ENCODE assay signal across 8 cellular contexts in genomic region chrX:73562986-73563739, GRCh38. TPM values are rescaled to one million over a fixed set of nuclear protein-coding genes. Genes with fewer than 3 reads are reported as not detected.
A peak's percentile ranks its signal among the peaks of the same experiment; 100 is the strongest.
DNase-seq lines count a peak whose midpoint lies in the region; ATAC-seq and TF ChIP-seq lines count a peak whose summit lies in the region.

CHIC1 (plus strand) TSS chrX:73563197; CDS start chrX:73563285, 88 bp downstream.

- intact Hi-C loops in activated naive CD4-positive, alpha-beta T cell treated with anti-CD3 and anti-CD28 coated beads for 36 hours (cut with micrococcal nuclease), result loop anchor here (2.0 to 10.0 kb wide), 5 partner anchors 348 to 1052 kb away; partner anchors contain the start of genes NAP1L2 and RLIM

- CTCF ChIA-PET in activated naive CD4-positive, alpha-beta T cell treated with anti-CD3 and anti-CD28 coated beads for 36 hours (lab: Charles Lee), result interaction anchor here (0.6 kb wide), 1 partner anchor 1230 kb away, joined by 3 read pairs; no protein-coding TSS in a partner anchor

- H3K4me1 Mint-ChIP-seq in activated naive CD4-positive, alpha-beta T cell treated with anti-CD3 and anti-CD28 coated beads for 36 hours (ENCODE audit: low read depth), result peaks cover 13% of the 10 kb centered on the region

- peak within 1 kb of the TSS; percentile 93 for H3K27ac Mint-ChIP-seq in activated naive CD4-positive, alpha-beta T cell treated with anti-CD3 and anti-CD28 coated beads for 36 hours

- peak; percentile 52 for ATAC-seq in GM21515 (IDR thresholded peaks at IDR 0.05; ENCODE audit: unreplicated experiment)

- TF ChIP-seq EP300 in Ishikawa (IDR thresholded peaks at IDR 0.05; ENCODE audit: borderline replicate concordance), result no peak

- no peaks in the 10 kb centered on the region for H3K36me3 Mint-ChIP-seq in activated naive CD4-positive, alpha-beta T cell treated with anti-CD3 and anti-CD28 coated beads for 36 hours (ENCODE audit: low read depth)

- no peaks in the 10 kb centered on the region for H3K9me3 Mint-ChIP-seq in activated naive CD4-positive, alpha-beta T cell treated with anti-CD3 and anti-CD28 coated beads for 36 hours

- peak within 1 kb of the TSS; percentile 100 for H3K4me3 Mint-ChIP-seq in activated naive CD4-positive, alpha-beta T cell treated with anti-CD3 and anti-CD28 coated beads for 36 hours

- no peaks in the 10 kb centered on the region for H3K27me3 Mint-ChIP-seq in activated naive CD4-positive, alpha-beta T cell treated with anti-CD3 and anti-CD28 coated beads for 36 hours (ENCODE audit: low read depth)

- DNase-seq in D341Med (ENCODE audit: low spot score), result peak; percentile 83
- DNase-seq in SHP77 (lab: John Stamatoyannopoulos, UW), result peak; percentile 68 to 73
- peak; percentile 75 for DNase-seq in activated naive CD4-positive, alpha-beta T cell treated with anti-CD3 and anti-CD28 coated beads for 36 hours
- DNase-seq in germinal center (ENCODE audit: low spot score), result peak; percentile 66
- peak; percentile 59 for DNase-seq in occipital lobe (lab: John Stamatoyannopoulos, UW)
- DNase-seq in superior temporal gyrus (ENCODE audit: extremely low spot score), result peak; percentile 50

- no peak for TF ChIP-seq RAD21 in Ishikawa (IDR thresholded peaks at IDR 0.05; ENCODE audit: low read depth)

TF ChIP-seq in Ishikawa, 13 proteins besides CTCF, POLR2A, EP300 and RAD21:
- TF ChIP-seq TAF1 (IDR thresholded peaks at IDR 0.05; ENCODE audit: low read depth), result 0 out of 2 replicates have a peak, but pooled peaks have one; percentile 33
- no peak for TF ChIP-seq EGR1 (IDR thresholded peaks at IDR 0.05)
- TF ChIP-seq TEAD4 (IDR thresholded peaks at IDR 0.05), result no peak
- no peak for TF ChIP-seq FOXM1 (IDR thresholded peaks at IDR 0.05; ENCODE audit: borderline replicate concordance, low read depth)
- peak; percentile 95 for TF ChIP-seq USF1 (IDR thresholded peaks at IDR 0.05)
- peak; percentile 74 for TF ChIP-seq MAX (IDR thresholded peaks at IDR 0.05)
- TF ChIP-seq REST (IDR thresholded peaks at IDR 0.05; ENCODE audit: low read depth), result no peak
- no peak for TF ChIP-seq TCF12 (IDR thresholded peaks at IDR 0.05; ENCODE audit: low read depth)
- TF ChIP-seq CREB1 (IDR thresholded peaks at IDR 0.05; ENCODE audit: low read depth), result no peak
- no peak for TF ChIP-seq CEBPB (IDR thresholded peaks at IDR 0.05)
- TF ChIP-seq YY1 (IDR thresholded peaks at IDR 0.05; ENCODE audit: low read depth), result peak; percentile 90
- no peak for TF ChIP-seq ZBTB7A (IDR thresholded peaks at IDR 0.05; ENCODE audit: low read depth)
- no peak for TF ChIP-seq NFIC (IDR thresholded peaks at IDR 0.05)

RNA-seq across cellular contexts. Expression of gene CHIC1, which starts in this region (rescaled TPM):
- 1 to 10 TPM; 3.5 to 4.5 TPM for total RNA-seq in activated naive CD4-positive, alpha-beta T cell treated with anti-CD3 and anti-CD28 coated beads for 36 hours
- total RNA-seq in occipital lobe, result 20.9 TPM

Comparison
In these comparisons a context has a peak if more than half of its experiments do, and no peak if none do; other contexts are left out.
1. Peak in every context shown above with its lines: DNase-seq and ATAC-seq.